ENCODE assay signal across 8 cellular contexts in genomic region chr12:89461649-89462612, GRCh38.
A peak's percentile ranks its signal among the peaks of the same experiment; 100 is the strongest.
DNase-seq lines count a peak whose midpoint lies in the region; ATAC-seq and TF ChIP-seq lines count a peak whose summit lies in the region.

No MANE protein-coding gene starts in this region.

- CTCF ChIA-PET in Calu3 (lab: Charles Lee), result interaction anchor here (1.0 to 2.3 kb wide), 3 partner anchors 109 to 442 kb away, joined by 3 to 11 read pairs (median 4); partner anchors contain the start of gene DUSP6

- H3K36me3 Mint-ChIP-seq in Calu3 (ENCODE audit: insufficient read depth, unreplicated experiment) (peaks cover 6% of the 10 kb centered on the region), glutamatergic neuron (ENCODE audit: unreplicated experiment) (no peaks in the 10 kb centered on the region)
- peaks cover 33% of the 10 kb centered on the region for H3K36me3 Mint-ChIP-seq in activated T-helper 2 cell treated with anti-CD3 and anti-CD28 coated beads, Interferon-gamma antibody, Interleukin-2, Interleukin-4, amounts not matched to agents 10 μg/mL and 5 μg/mL and 100 μg/mL, durations not matched to agents 14 hours and 24 hours and 36 hours (ENCODE audit: low read depth)

- H3K4me3 Mint-ChIP-seq in Calu3 (ENCODE audit: low read depth, unreplicated experiment) (no peak overlapping the region), glutamatergic neuron (ENCODE audit: unreplicated experiment) (no peak overlapping the region)
- peak overlapping the region; percentile 60 for H3K4me3 Mint-ChIP-seq in activated T-helper 2 cell treated with anti-CD3 and anti-CD28 coated beads, Interferon-gamma antibody, Interleukin-2, Interleukin-4, amounts not matched to agents 10 μg/mL and 5 μg/mL and 100 μg/mL, durations not matched to agents 14 hours and 24 hours and 36 hours (ENCODE audit: low read depth)

- H3K27me3 Mint-ChIP-seq in Calu3 (ENCODE audit: unreplicated experiment), result no peaks in the 10 kb centered on the region
- no peaks in the 10 kb centered on the region for H3K27me3 Mint-ChIP-seq in activated T-helper 2 cell treated with anti-CD3 and anti-CD28 coated beads, Interferon-gamma antibody, Interleukin-2, Interleukin-4, amounts not matched to agents 10 μg/mL and 5 μg/mL and 100 μg/mL, durations not matched to agents 14 hours and 24 hours and 36 hours (ENCODE audit: low read depth)
- no peaks in the 10 kb centered on the region for H3K27me3 Mint-ChIP-seq in glutamatergic neuron (ENCODE audit: unreplicated experiment)

- no peak overlapping the region for H3K27ac Mint-ChIP-seq in Calu3 (ENCODE audit: unreplicated experiment)
- H3K27ac Mint-ChIP-seq in activated T-helper 2 cell treated with anti-CD3 and anti-CD28 coated beads, Interferon-gamma antibody, Interleukin-2, Interleukin-4, amounts not matched to agents 10 μg/mL and 5 μg/mL and 100 μg/mL, durations not matched to agents 14 hours and 24 hours and 36 hours, result peak overlapping the region; percentile 66
- H3K27ac Mint-ChIP-seq in glutamatergic neuron (ENCODE audit: unreplicated experiment), result no peak overlapping the region

- TF ChIP-seq CTCF in Calu3 (IDR thresholded peaks at IDR 0.05; ENCODE audit: unreplicated experiment) (peak; percentile 32), glutamatergic neuron (IDR thresholded peaks at IDR 0.05; ENCODE audit: partially characterized antibody, unreplicated experiment) (peak; percentile 51)

- intact Hi-C loops in Calu3 (cut with micrococcal nuclease; ENCODE audit: unreplicated experiment), result loop anchor here (1.0 to 10.0 kb wide), 6 partner anchors 110 to 443 kb away; partner anchors contain the start of gene DUSP6
- intact Hi-C loops in activated T-helper 2 cell treated with anti-CD3 and anti-CD28 coated beads, Interferon-gamma antibody, Interleukin-2, Interleukin-4, amounts not matched to agents 10 μg/mL and 5 μg/mL and 100 μg/mL, durations not matched to agents 14 hours and 24 hours and 36 hours (cut with micrococcal nuclease), result loop anchor here (1.0 to 2.0 kb wide), 5 partner anchors 64 to 445 kb away; partner anchors contain the start of gene DUSP6
- intact Hi-C loops in posterior vena cava (cut with DNase I), result loop anchor here (5.0 to 10.0 kb wide), 3 partner anchors 415 to 440 kb away; no protein-coding TSS in a partner anchor

- H3K9me3 Mint-ChIP-seq in Calu3 (ENCODE audit: low read depth, unreplicated experiment), result no peaks in the 10 kb centered on the region
- H3K9me3 Mint-ChIP-seq in activated T-helper 2 cell treated with anti-CD3 and anti-CD28 coated beads, Interferon-gamma antibody, Interleukin-2, Interleukin-4, amounts not matched to agents 10 μg/mL and 5 μg/mL and 100 μg/mL, durations not matched to agents 14 hours and 24 hours and 36 hours, result no peaks in the 10 kb centered on the region
- H3K9me3 Mint-ChIP-seq in glutamatergic neuron (ENCODE audit: unreplicated experiment), result peaks cover 2% of the 10 kb centered on the region

- ATAC-seq in GM19328 (IDR thresholded peaks at IDR 0.05; ENCODE audit: unreplicated experiment), result peak; percentile 88
- peak; percentile 97 for ATAC-seq in HG03280 (IDR thresholded peaks at IDR 0.05; ENCODE audit: unreplicated experiment)

- BruUV-seq in Calu3 (replicated peaks; lab: Mats Ljungman, UMichigan), result no TSS peak

- peaks cover 29% of the 10 kb centered on the region for H3K4me1 Mint-ChIP-seq in Calu3 (ENCODE audit: low read depth, unreplicated experiment)
- peaks cover 55% of the 10 kb centered on the region for H3K4me1 Mint-ChIP-seq in activated T-helper 2 cell treated with anti-CD3 and anti-CD28 coated beads, Interferon-gamma antibody, Interleukin-2, Interleukin-4, amounts not matched to agents 10 μg/mL and 5 μg/mL and 100 μg/mL, durations not matched to agents 14 hours and 24 hours and 36 hours (ENCODE audit: low read depth)
- H3K4me1 Mint-ChIP-seq in glutamatergic neuron (ENCODE audit: low read depth, unreplicated experiment), result peaks cover 5% of the 10 kb centered on the region

- DNase-seq in Calu3, result no peak
- DNase-seq in NCI-H2227 (lab: John Stamatoyannopoulos, UW; ENCODE audit: unreplicated experiment), result peak; percentile 70
- DNase-seq in activated T-helper 2 cell treated with anti-CD3 and anti-CD28 coated beads, Interferon-gamma antibody, Interleukin-2, Interleukin-4, amounts not matched to agents 10 μg/mL and 5 μg/mL and 100 μg/mL, durations not matched to agents 14 hours and 24 hours and 36 hours (ENCODE audit: low spot score), result no peak
- no peak for DNase-seq in glutamatergic neuron
- DNase-seq in putamen (ENCODE audit: low spot score), result peak; percentile 50
- DNase-seq in posterior vena cava (ENCODE audit: low spot score), result no peak

Comparison
In these comparisons a context has a peak if more than half of its experiments do, and no peak if none do; other contexts are left out.
1. DNase-seq: peak in NCI-H2227 (single experiment) and putamen (single experiment); none in Calu3 (single experiment), activated T-helper 2 cell treated with anti-CD3 and anti-CD28 coated beads, Interferon-gamma antibody, Interleukin-2, Interleukin-4, amounts not matched to agents 10 μg/mL and 5 μg/mL and 100 μg/mL, durations not matched to agents 14 hours and 24 hours and 36 hours (single experiment), glutamatergic neuron (single experiment) and posterior vena cava (single experiment).